31 cellular contexts compared by ENCODE assay signal in the genomic region with DNA sequence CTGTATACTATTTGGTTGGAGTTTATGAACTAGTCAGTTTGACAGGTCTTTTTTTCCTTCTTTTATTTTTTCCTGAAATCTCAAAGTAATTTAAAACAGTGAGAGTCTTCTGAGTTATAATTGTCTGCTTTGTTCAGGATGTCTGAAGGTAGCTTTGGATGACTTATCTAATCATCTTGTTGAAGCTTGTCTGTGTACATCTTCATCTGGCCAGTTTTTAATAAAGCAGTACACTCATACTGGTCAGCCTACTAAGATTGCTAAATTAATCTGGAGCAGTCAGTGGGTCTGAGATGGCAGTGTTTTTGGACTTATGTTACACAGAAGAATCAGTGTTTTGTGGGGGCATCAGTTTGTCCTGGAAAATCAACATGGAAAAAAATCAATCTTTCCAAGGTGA.
"Had no signal": no experiment of that assay in that cellular context is flagged by ENCODE, and none has a peak within 500 bp of the region (broad histone marks: within the 10 kb centered on the region; RNA-seq: fewer than 3 reads in every experiment).

No MANE protein-coding gene starts in this region.

- H3K4me1 Mint-ChIP-seq: activated CD4-positive, alpha-beta T cell treated with anti-CD3 and anti-CD28 coated beads, Interleukin-2, amount 10 ng/mL, durations not matched to agents 24 days and 14 days; activated naive CD8-positive, alpha-beta T cell treated with anti-CD3 and anti-CD28 coated beads for 36 hours; endodermal cell; immature natural killer cell; natural killer cell; stimulated activated memory B cell treated with anti-CD40 and anti-IgM and Interleukin-4, amounts not matched to agents 10 μg/mL and 1 μg/mL and 100 μg/mL, for 72 hours; stimulated activated naive CD8-positive, alpha-beta T cell treated with anti-CD3 and anti-CD28 coated beads, Interleukin-15, amount 100 ng/mL, for 72 hours had no signal

- H3K27ac Mint-ChIP-seq: activated CD4-positive, alpha-beta memory T cell treated with anti-CD3 and anti-CD28 coated beads for 36 hours; activated CD4-positive, alpha-beta T cell treated with anti-CD3 and anti-CD28 coated beads, Interleukin-2, amount 10 ng/mL, durations not matched to agents 24 days and 14 days; activated naive CD4-positive, alpha-beta T cell treated with anti-CD3 and anti-CD28 coated beads for 36 hours; activated naive CD8-positive, alpha-beta T cell treated with anti-CD3 and anti-CD28 coated beads for 36 hours; activated T-helper 1 cell treated with anti-CD3 and anti-CD28 coated beads, Interleukin-12 subunit alpha, Interleukin-12 subunit beta, Interleukin-2, Interleukin-4 antibody, amounts not matched to agents 30 ng/mL and 10 ng/mL and 1 ng/mL, durations not matched to agents 14 hours and 24 hours and 36 hours; dendritic cell treated with granulocyte-macrophage colony-stimulating factor and Interleukin-4, amounts not matched to agents 40 ng/mL and 50 ng/mL, for 4 days; endodermal cell; immature natural killer cell; natural killer cell; stimulated activated memory B cell treated with anti-CD40 and anti-IgM and Interleukin-4, amounts not matched to agents 10 μg/mL and 1 μg/mL and 100 μg/mL, for 72 hours; stimulated activated naive CD8-positive, alpha-beta T cell treated with anti-CD3 and anti-CD28 coated beads, Interleukin-15, amount 100 ng/mL, for 72 hours; type B pancreatic cell had no signal

- H3K4me3 Mint-ChIP-seq: activated CD4-positive, alpha-beta memory T cell treated with anti-CD3 and anti-CD28 coated beads for 36 hours; activated CD4-positive, alpha-beta T cell treated with anti-CD3 and anti-CD28 coated beads, Interleukin-2, amount 10 ng/mL, durations not matched to agents 24 days and 14 days; activated naive CD4-positive, alpha-beta T cell treated with anti-CD3 and anti-CD28 coated beads for 36 hours; activated naive CD8-positive, alpha-beta T cell treated with anti-CD3 and anti-CD28 coated beads for 36 hours; activated T-helper 1 cell treated with anti-CD3 and anti-CD28 coated beads, Interleukin-12 subunit alpha, Interleukin-12 subunit beta, Interleukin-2, Interleukin-4 antibody, amounts not matched to agents 30 ng/mL and 10 ng/mL and 1 ng/mL, durations not matched to agents 14 hours and 24 hours and 36 hours; dendritic cell treated with granulocyte-macrophage colony-stimulating factor and Interleukin-4, amounts not matched to agents 40 ng/mL and 50 ng/mL, for 4 days; endodermal cell; immature natural killer cell; natural killer cell; stimulated activated memory B cell treated with anti-CD40 and anti-IgM and Interleukin-4, amounts not matched to agents 10 μg/mL and 1 μg/mL and 100 μg/mL, for 72 hours; stimulated activated naive CD8-positive, alpha-beta T cell treated with anti-CD3 and anti-CD28 coated beads, Interleukin-15, amount 100 ng/mL, for 72 hours; type B pancreatic cell had no signal

- H3K27ac ChIP-seq: brain microvascular endothelial cell, heart left ventricle, uterus had no signal

- H3K36me3 Mint-ChIP-seq: activated CD4-positive, alpha-beta memory T cell treated with anti-CD3 and anti-CD28 coated beads for 36 hours; activated naive CD8-positive, alpha-beta T cell treated with anti-CD3 and anti-CD28 coated beads for 36 hours; immature natural killer cell; stimulated activated memory B cell treated with anti-CD40 and anti-IgM and Interleukin-4, amounts not matched to agents 10 μg/mL and 1 μg/mL and 100 μg/mL, for 72 hours; type B pancreatic cell had no signal

- H3K36me3 ChIP-seq: brain microvascular endothelial cell, heart left ventricle, uterus had no signal

- H3K27me3 Mint-ChIP-seq: activated CD4-positive, alpha-beta memory T cell treated with anti-CD3 and anti-CD28 coated beads for 36 hours; activated CD4-positive, alpha-beta T cell treated with anti-CD3 and anti-CD28 coated beads, Interleukin-2, amount 10 ng/mL, durations not matched to agents 24 days and 14 days; activated naive CD8-positive, alpha-beta T cell treated with anti-CD3 and anti-CD28 coated beads for 36 hours; dendritic cell treated with granulocyte-macrophage colony-stimulating factor and Interleukin-4, amounts not matched to agents 40 ng/mL and 50 ng/mL, for 4 days; stimulated activated memory B cell treated with anti-CD40 and anti-IgM and Interleukin-4, amounts not matched to agents 10 μg/mL and 1 μg/mL and 100 μg/mL, for 72 hours; stimulated activated naive CD8-positive, alpha-beta T cell treated with anti-CD3 and anti-CD28 coated beads, Interleukin-15, amount 100 ng/mL, for 72 hours; type B pancreatic cell had no signal

- H3K9me3 ChIP-seq: uterus had no signal

- DNase-seq: activated CD4-positive, alpha-beta memory T cell treated with anti-CD3 and anti-CD28 coated beads for 36 hours; activated CD4-positive, alpha-beta T cell treated with anti-CD3 and anti-CD28 coated beads, Interleukin-2, amount 10 ng/mL, durations not matched to agents 24 days and 14 days; activated CD4-positive, CD25-positive, alpha-beta regulatory T cell treated with anti-CD3 and anti-CD28 coated beads, Interleukin-2, amount 50 U/mL, for 72 hours; activated CD8-positive, alpha-beta memory T cell treated with anti-CD3 and anti-CD28 coated beads, Interleukin-2, amount 50 U/mL, for 4 hours; activated effector memory CD4-positive, alpha-beta T cell treated with anti-CD3 and anti-CD28 coated beads, Interleukin-2, amount 50 U/mL, for 16 hours; activated naive CD4-positive, alpha-beta T cell treated with anti-CD3 and anti-CD28 coated beads for 36 hours; activated naive CD8-positive, alpha-beta T cell treated with anti-CD3 and anti-CD28 coated beads for 36 hours; activated T-cell treated with anti-CD3 and anti-CD28 coated beads, Interleukin-2, amount 50 U/mL, for 1 hour; brain microvascular endothelial cell; central memory CD4-positive, alpha-beta T cell; endodermal cell; erythroblast; heart left ventricle; hypothalamus; immature natural killer cell; kidney; left colon; natural killer cell; posterior cingulate gyrus; right cardiac atrium; stimulated activated CD4-positive, alpha-beta T cell treated with anti-CD3 and anti-CD28 coated beads, Interleukin-12 subunit alpha, Interleukin-12 subunit beta, amount 100 ng/mL, for 4 hours; stimulated activated CD4-positive, alpha-beta T cell treated with anti-CD3 and anti-CD28 coated beads, Interleukin-4, amount 100 ng/mL, for 4 hours; stimulated activated CD8-positive, alpha-beta memory T cell treated with anti-CD3 and anti-CD28 coated beads, Interleukin-4, amount 100 ng/mL, for 48 hours; stimulated activated naive CD8-positive, alpha-beta T cell treated with anti-CD3 and anti-CD28 coated beads, Interleukin-15, amount 100 ng/mL, for 72 hours; substantia nigra; T-helper 2 cell; uterus had no signal

- H3K27me3 ChIP-seq: brain microvascular endothelial cell, heart left ventricle, uterus had no signal

- ATAC-seq: heart left ventricle; left colon; natural killer cell; right cardiac atrium; stimulated activated memory B cell treated with anti-CD40 and anti-IgM and Interleukin-4, amounts not matched to agents 10 μg/mL and 1 μg/mL and 100 μg/mL, for 72 hours; stimulated activated naive CD8-positive, alpha-beta T cell treated with anti-CD3 and anti-CD28 coated beads, Interleukin-15, amount 100 ng/mL, for 72 hours had no signal

- H3K9me3 Mint-ChIP-seq: endodermal cell, type B pancreatic cell had no signal

- H3K4me1 ChIP-seq: heart left ventricle, uterus had no signal

- H3K4me3 ChIP-seq: heart left ventricle, uterus had no signal
